ENCODE assay signal across 8 cellular contexts in genomic region chr11:95791385-95792033, GRCh38. TPM values are rescaled to one million over a fixed set of nuclear protein-coding genes. Genes with fewer than 3 reads are reported as not detected.
DNase-seq lines count a peak whose midpoint lies in the region; ATAC-seq and TF ChIP-seq lines count a peak whose summit lies in the region.

No MANE protein-coding gene starts in this region.

- CTCF ChIA-PET in Panc1 (lab: Charles Lee) = interaction anchor here (0.9 kb wide), 1 partner anchor 637 kb away, joined by 3 read pairs; no protein-coding TSS in a partner anchor

- no peak for TF ChIP-seq POLR2A in esophagus squamous epithelium (IDR thresholded peaks at IDR 0.05)

- peak overlapping the region; percentile 89 for H3K4me3 ChIP-seq in GM12864 (ENCODE audit: low read depth, low read length)
- H3K4me3 ChIP-seq in Panc1 (ENCODE audit: low read depth in 2 of 2, low read length in 2 of 2) = peak overlapping the region; percentile 90 to 99
- H3K4me3 ChIP-seq in esophagus squamous epithelium = peak overlapping the region; percentile 85 to 96 (median 88)
- H3K4me3 ChIP-seq in rectal smooth muscle tissue (ENCODE audit: low read length) = peak overlapping the region; percentile 100

- H3K36me3 ChIP-seq in Panc1 (ENCODE audit: control insufficient read depth, insufficient read depth, low read length) (peaks cover 16% of the 10 kb centered on the region), esophagus squamous epithelium (peaks cover 0 to 15% (median 0%) of the 10 kb centered on the region in 3 donors), rectal smooth muscle tissue (ENCODE audit: control insufficient read depth, insufficient read depth, low read length) (no peaks in the 10 kb centered on the region)

- H3K4me1 ChIP-seq in Panc1 (ENCODE audit: control insufficient read depth, insufficient read depth, low read length) = peaks cover 27% of the 10 kb centered on the region
- peaks cover 0 to 30% (median 16%) of the 10 kb centered on the region in 3 donors for H3K4me1 ChIP-seq in esophagus squamous epithelium
- H3K4me1 ChIP-seq in rectal smooth muscle tissue (ENCODE audit: control insufficient read depth, insufficient read depth, low read length) = peaks cover 23% of the 10 kb centered on the region

- H3K9me3 ChIP-seq in Panc1 (ENCODE audit: control insufficient read depth, insufficient read depth, low read depth, low read length) = no peaks in the 10 kb centered on the region
- H3K9me3 ChIP-seq in esophagus squamous epithelium = no peaks in the 10 kb centered on the region

- DNase-seq in GM12864 (ENCODE audit: low read depth) = no peak
- DNase-seq in Panc1 (ENCODE audit: low read depth, low spot score) = no peak
- DNase-seq in esophagus squamous epithelium (lab: John Stamatoyannopoulos, UW) = no peak
- no peak for DNase-seq in retina
- no peak for DNase-seq in germinal center (ENCODE audit: low spot score)
- no peak for DNase-seq in NCI-H2081 (lab: John Stamatoyannopoulos, UW)

- intact Hi-C loops in Panc1 (cut with micrococcal nuclease; ENCODE audit: unreplicated experiment) = loop anchor here (5.0 kb wide), 1 partner anchor 636 kb away; no protein-coding TSS in a partner anchor
- intact Hi-C loops in esophagus squamous epithelium (cut with DNase I) = no loop called here

- TF ChIP-seq CTCF in GM12864 (IDR thresholded peaks at IDR 0.05; ENCODE audit: low read depth, low read length, missing control alignments) (no peak), Panc1 (IDR thresholded peaks at IDR 0.05) (no peak), esophagus squamous epithelium (IDR thresholded peaks at IDR 0.05) (no peak)

- POLR2A ChIA-PET in Panc1 (lab: Charles Lee) = interaction anchor here (0.5 to 0.9 kb wide), 2 partner anchors 215 to 310 kb away, joined by 3 read pairs; no protein-coding TSS in a partner anchor

- 27 to 31% methylated on average over 15 of the region's 15 CpGs for WGBS in esophagus squamous epithelium, 2 donors

- peak overlapping the region; percentile 97 for H3K27ac ChIP-seq in Panc1 (ENCODE audit: low read length)
- H3K27ac ChIP-seq in esophagus squamous epithelium = peak overlapping the region; percentile 98 to 99 (median 99)
- no peak overlapping the region for H3K27ac ChIP-seq in rectal smooth muscle tissue (ENCODE audit: low read depth, low read length)

- H3K9ac ChIP-seq in rectal smooth muscle tissue (ENCODE audit: low read length) = peak overlapping the region; percentile 94

- BruUV-seq in Panc1 (replicated peaks; lab: Mats Ljungman, UMichigan) = TSS peak; percentile 66

- in situ Hi-C loops in Panc1 (cut with HindIII; ENCODE audit: low pct_unique_long_range_greater_than_20kb, low sequenced_read_pairs) = no loop called here

- ATAC-seq in Panc1 (no peak), GM19328 (IDR thresholded peaks at IDR 0.05; ENCODE audit: unreplicated experiment) (no peak)

- H3K27me3 ChIP-seq in Panc1 (ENCODE audit: control insufficient read depth, insufficient read depth, low read length) = no peaks in the 10 kb centered on the region
- no peaks in the 10 kb centered on the region for H3K27me3 ChIP-seq in esophagus squamous epithelium
- H3K27me3 ChIP-seq in rectal smooth muscle tissue (ENCODE audit: control insufficient read depth, insufficient read depth, low read length) = no peaks in the 10 kb centered on the region

RNA-seq across cellular contexts. Expression of gene CEP57, which starts 1.2 kb away (rescaled TPM):
- total RNA-seq in Panc1 (2021; ENCODE audit: unreplicated experiment) (50.3 TPM), esophagus squamous epithelium (10 to 100 TPM; 18.6 to 30.1 (median 23.8) TPM)
- polyA plus RNA-seq in Panc1 (2012; ENCODE audit: insufficient read length) = 18.7 TPM

RNA-seq across cellular contexts. Expression of gene FAM76B, which starts 1.9 kb away (rescaled TPM):
- total RNA-seq in Panc1 (2021; ENCODE audit: unreplicated experiment) = 31.2 TPM
- 17.5 TPM for polyA plus RNA-seq in Panc1 (2012; ENCODE audit: insufficient read length)
- 10 to 100 TPM; 14.8 to 33.8 (median 19.8) TPM for total RNA-seq in esophagus squamous epithelium
